Comparison of ENCODE assay signal across 23 cellular contexts in the genomic region with DNA sequence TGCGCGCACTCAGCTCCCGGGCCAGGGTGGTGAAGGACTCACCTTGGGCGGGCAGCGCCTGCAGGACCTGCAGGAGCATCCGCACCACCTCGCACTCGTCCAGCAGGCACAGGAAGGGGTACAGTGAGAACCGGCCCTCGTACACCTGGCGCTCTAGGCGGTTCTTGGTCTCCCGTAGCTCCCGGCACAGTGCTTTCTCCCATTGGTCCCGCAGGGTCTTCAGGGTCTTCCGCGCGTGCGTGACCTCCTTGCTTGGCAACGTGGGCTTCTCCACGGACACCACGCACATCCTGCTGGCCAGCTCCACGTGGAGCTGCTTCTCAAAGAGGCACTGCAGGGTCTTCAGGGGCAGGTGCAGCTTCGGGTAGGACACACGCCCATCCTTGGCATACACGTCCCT.
DNase-seq lines count a peak whose midpoint lies in the region; ATAC-seq and TF ChIP-seq lines count a peak whose summit lies in the region.
"Had no signal": no experiment of that assay in that cellular context is flagged by ENCODE, and none has a peak within 500 bp of the region (broad histone marks: within the 10 kb centered on the region; RNA-seq: fewer than 3 reads in every experiment).

No MANE protein-coding gene starts in this region.

- TF ChIP-seq CTCF in left lung (IDR thresholded peaks at IDR 0.05), result no peak

- H3K4me1 Mint-ChIP-seq in activated CD4-positive, alpha-beta memory T cell treated with anti-CD3 and anti-CD28 coated beads, Interleukin-2, amount 10 ng/mL, durations not matched to agents 7 days and 5 days, result peaks cover 1% of the 10 kb centered on the region
- no peaks in the 10 kb centered on the region for H3K4me1 Mint-ChIP-seq in activated CD4-positive, alpha-beta memory T cell treated with anti-CD3 and anti-CD28 coated beads for 36 hours (ENCODE audit: low read depth)
- peaks cover 0 to 6% (median 2%) of the 10 kb centered on the region in 3 donors for H3K4me1 Mint-ChIP-seq in T-cell
- no peaks in the 10 kb centered on the region for H3K4me1 Mint-ChIP-seq in effector memory CD8-positive, alpha-beta T cell (ENCODE audit: low read depth in 2 of 2)

- peaks cover 32% of the 10 kb centered on the region for H3K27me3 Mint-ChIP-seq in activated CD4-positive, alpha-beta memory T cell treated with anti-CD3 and anti-CD28 coated beads, Interleukin-2, amount 10 ng/mL, durations not matched to agents 7 days and 5 days
- peaks cover 26% of the 10 kb centered on the region for H3K27me3 Mint-ChIP-seq in activated CD4-positive, alpha-beta memory T cell treated with anti-CD3 and anti-CD28 coated beads for 36 hours
- peaks cover 27 to 37% of the 10 kb centered on the region in 2 donors for H3K27me3 Mint-ChIP-seq in T-cell
- peaks cover 34 to 66% of the 10 kb centered on the region in 2 donors for H3K27me3 Mint-ChIP-seq in effector memory CD8-positive, alpha-beta T cell

- POLR2A ChIA-PET in activated CD4-positive, alpha-beta memory T cell treated with anti-CD3 and anti-CD28 coated beads, Interleukin-2, amount 10 ng/mL, durations not matched to agents 7 days and 5 days (lab: Charles Lee), result interaction anchor here (0.6 kb wide), 1 partner anchor 21 kb away, joined by 3 read pairs; no protein-coding TSS in a partner anchor
- POLR2A ChIA-PET in activated CD4-positive, alpha-beta memory T cell treated with anti-CD3 and anti-CD28 coated beads for 36 hours (lab: Charles Lee), result no interaction called here
- POLR2A ChIA-PET in T-cell (lab: Charles Lee), result no interaction called here

- ATAC-seq in T-cell (replicated peaks in 1 of 4) (no peak), aorta (ENCODE audit: low FRiP score) (no peak), left lung (no peak)
- ATAC-seq in effector memory CD8-positive, alpha-beta T cell (replicated peaks), result no peak
- ATAC-seq: CD8-positive, alpha-beta T cell; Right ventricle myocardium inferior had no signal

- no peak overlapping the region for H3K27ac Mint-ChIP-seq in activated CD4-positive, alpha-beta memory T cell treated with anti-CD3 and anti-CD28 coated beads, Interleukin-2, amount 10 ng/mL, durations not matched to agents 7 days and 5 days
- H3K27ac Mint-ChIP-seq in activated CD4-positive, alpha-beta memory T cell treated with anti-CD3 and anti-CD28 coated beads for 36 hours, result no peak overlapping the region
- H3K27ac Mint-ChIP-seq in T-cell, result no peak overlapping the region
- no peak overlapping the region for H3K27ac Mint-ChIP-seq in effector memory CD8-positive, alpha-beta T cell
- H3K27ac Mint-ChIP-seq: CD8-positive, alpha-beta T cell; HFFc6 had no signal

- H3K4me1 ChIP-seq in aorta (ENCODE audit: control insufficient read depth in 1 of 2, insufficient read depth in 2 of 2, low read length in 2 of 2), result no peaks in the 10 kb centered on the region
- H3K4me1 ChIP-seq in left lung, result peaks cover 0 to 9% of the 10 kb centered on the region in 2 donors
- H3K4me1 ChIP-seq: BLaER1, SJCRH30 had no signal

- intact Hi-C loops in activated CD4-positive, alpha-beta memory T cell treated with anti-CD3 and anti-CD28 coated beads for 36 hours (cut with micrococcal nuclease), result no loop called here
- intact Hi-C loops in aorta (cut with DNase I), result no loop called here
- intact Hi-C loops in left lung (cut with DNase I), result no loop called here

- H3K9me3 ChIP-seq in aorta (ENCODE audit: control insufficient read depth, low read length), result no peaks in the 10 kb centered on the region
- H3K9me3 ChIP-seq in left lung, result no peaks in the 10 kb centered on the region
- H3K9me3 ChIP-seq: HAP-1, SJCRH30 had no signal

- H3K4me3 Mint-ChIP-seq in activated CD4-positive, alpha-beta memory T cell treated with anti-CD3 and anti-CD28 coated beads, Interleukin-2, amount 10 ng/mL, durations not matched to agents 7 days and 5 days, result peak overlapping the region; percentile 7
- no peak overlapping the region for H3K4me3 Mint-ChIP-seq in activated CD4-positive, alpha-beta memory T cell treated with anti-CD3 and anti-CD28 coated beads for 36 hours
- peak overlapping the region in 2 of 3 donors; percentile 21 to 54 for H3K4me3 Mint-ChIP-seq in T-cell
- H3K4me3 Mint-ChIP-seq in effector memory CD8-positive, alpha-beta T cell, result peak overlapping the region; percentile 13 to 48
- H3K4me3 Mint-ChIP-seq: CD8-positive, alpha-beta T cell; HFFc6 had no signal

- H3K4me3 ChIP-seq in aorta (ENCODE audit: low read length in 2 of 2) (no peak overlapping the region), left lung (no peak overlapping the region)
- H3K4me3 ChIP-seq: BLaER1, HAP-1, PC-9, SJCRH30 had no signal

- CTCF ChIA-PET in activated CD4-positive, alpha-beta memory T cell treated with anti-CD3 and anti-CD28 coated beads, Interleukin-2, amount 10 ng/mL, durations not matched to agents 7 days and 5 days (lab: Charles Lee), result interaction anchor here (0.5 to 1.1 kb wide), 2 partner anchors 30 to 35 kb away, joined by 3 to 7 read pairs; no protein-coding TSS in a partner anchor
- CTCF ChIA-PET in activated CD4-positive, alpha-beta memory T cell treated with anti-CD3 and anti-CD28 coated beads for 36 hours (lab: Charles Lee), result interaction anchor here (0.9 kb wide), 1 partner anchor 29 kb away, joined by 3 read pairs; no protein-coding TSS in a partner anchor
- CTCF ChIA-PET in T-cell (lab: Charles Lee), result no interaction called here

- H3K27ac ChIP-seq in aorta (ENCODE audit: low read depth in 1 of 2, low read length in 2 of 2) (no peak overlapping the region), left lung (no peak overlapping the region)
- H3K27ac ChIP-seq: BLaER1, PC-9, SJCRH30 had no signal

- no peaks in the 10 kb centered on the region for H3K9me3 Mint-ChIP-seq in activated CD4-positive, alpha-beta memory T cell treated with anti-CD3 and anti-CD28 coated beads, Interleukin-2, amount 10 ng/mL, durations not matched to agents 7 days and 5 days
- no peaks in the 10 kb centered on the region for H3K9me3 Mint-ChIP-seq in activated CD4-positive, alpha-beta memory T cell treated with anti-CD3 and anti-CD28 coated beads for 36 hours
- peaks cover 0 to 5% (median 0%) of the 10 kb centered on the region in 3 donors for H3K9me3 Mint-ChIP-seq in T-cell
- H3K9me3 Mint-ChIP-seq in effector memory CD8-positive, alpha-beta T cell, result no peaks in the 10 kb centered on the region
- H3K9me3 Mint-ChIP-seq: CD8-positive, alpha-beta T cell had no signal

- WGBS in aorta, 2 donors, result 73 to 80% methylated on average over 26 of the region's 26 CpGs

- no peaks in the 10 kb centered on the region for H3K36me3 Mint-ChIP-seq in activated CD4-positive, alpha-beta memory T cell treated with anti-CD3 and anti-CD28 coated beads, Interleukin-2, amount 10 ng/mL, durations not matched to agents 7 days and 5 days (ENCODE audit: low read depth)
- no peaks in the 10 kb centered on the region for H3K36me3 Mint-ChIP-seq in activated CD4-positive, alpha-beta memory T cell treated with anti-CD3 and anti-CD28 coated beads for 36 hours
- H3K36me3 Mint-ChIP-seq in T-cell, result no peaks in the 10 kb centered on the region
- no peaks in the 10 kb centered on the region for H3K36me3 Mint-ChIP-seq in effector memory CD8-positive, alpha-beta T cell (ENCODE audit: insufficient read depth)
- H3K36me3 Mint-ChIP-seq: CD8-positive, alpha-beta T cell had no signal

- DNase-seq in activated CD4-positive, alpha-beta memory T cell treated with anti-CD3 and anti-CD28 coated beads, Interleukin-2, amount 10 ng/mL, durations not matched to agents 7 days and 5 days, result no peak
- DNase-seq in activated CD4-positive, alpha-beta memory T cell treated with anti-CD3 and anti-CD28 coated beads for 36 hours, result no peak
- DNase-seq in T-cell, result no peak
- DNase-seq in effector memory CD8-positive, alpha-beta T cell, result no peak
- peak; percentile 13 for DNase-seq in ureter (ENCODE audit: low spot score)
- no peak for DNase-seq in aorta
- DNase-seq in left lung, result no peak
- DNase-seq: CD8-positive, alpha-beta T cell; DMS 273 treated with DMSO at 0.1 percent for 48 hours; DMS79 treated with DMSO at 0.1 percent for 48 hours; GF-D8; GOT3; HFFc6; IMR-90; KG1; NCI-H1048; NCI-H2029 treated with DMSO at 0.1 percent for 48 hours; NCI-H526 treated with DMSO at 0.1 percent for 48 hours; PC-9; SJCRH30 had no signal

- H3K27me3 ChIP-seq in aorta (ENCODE audit: control insufficient read depth in 1 of 2, insufficient read depth in 2 of 2, low read length in 1 of 2) (no peaks in the 10 kb centered on the region), left lung (peaks cover 24 to 42% of the 10 kb centered on the region in 2 donors)
- H3K27me3 ChIP-seq: BLaER1, SJCRH30 had no signal

- H3K36me3 ChIP-seq in aorta (ENCODE audit: control insufficient read depth in 1 of 2, insufficient read depth in 2 of 2, low read length in 1 of 2) (no peaks in the 10 kb centered on the region), left lung (no peaks in the 10 kb centered on the region)
- H3K36me3 ChIP-seq: BLaER1, HAP-1, SJCRH30 had no signal

Comparison
In these comparisons a context has a peak if more than half of its experiments do, and no peak if none do; other contexts are left out.
1. CTCF ChIA-PET loops: an anchor here in activated CD4-positive, alpha-beta memory T cell treated with anti-CD3 and anti-CD28 coated beads, Interleukin-2, amount 10 ng/mL, durations not matched to agents 7 days and 5 days (0.5 to 1.1 kb wide) and activated CD4-positive, alpha-beta memory T cell treated with anti-CD3 and anti-CD28 coated beads for 36 hours (0.9 kb wide); none called in T-cell.